Comparison of ENCODE assay signal across 18 cellular contexts in the genomic region with DNA sequence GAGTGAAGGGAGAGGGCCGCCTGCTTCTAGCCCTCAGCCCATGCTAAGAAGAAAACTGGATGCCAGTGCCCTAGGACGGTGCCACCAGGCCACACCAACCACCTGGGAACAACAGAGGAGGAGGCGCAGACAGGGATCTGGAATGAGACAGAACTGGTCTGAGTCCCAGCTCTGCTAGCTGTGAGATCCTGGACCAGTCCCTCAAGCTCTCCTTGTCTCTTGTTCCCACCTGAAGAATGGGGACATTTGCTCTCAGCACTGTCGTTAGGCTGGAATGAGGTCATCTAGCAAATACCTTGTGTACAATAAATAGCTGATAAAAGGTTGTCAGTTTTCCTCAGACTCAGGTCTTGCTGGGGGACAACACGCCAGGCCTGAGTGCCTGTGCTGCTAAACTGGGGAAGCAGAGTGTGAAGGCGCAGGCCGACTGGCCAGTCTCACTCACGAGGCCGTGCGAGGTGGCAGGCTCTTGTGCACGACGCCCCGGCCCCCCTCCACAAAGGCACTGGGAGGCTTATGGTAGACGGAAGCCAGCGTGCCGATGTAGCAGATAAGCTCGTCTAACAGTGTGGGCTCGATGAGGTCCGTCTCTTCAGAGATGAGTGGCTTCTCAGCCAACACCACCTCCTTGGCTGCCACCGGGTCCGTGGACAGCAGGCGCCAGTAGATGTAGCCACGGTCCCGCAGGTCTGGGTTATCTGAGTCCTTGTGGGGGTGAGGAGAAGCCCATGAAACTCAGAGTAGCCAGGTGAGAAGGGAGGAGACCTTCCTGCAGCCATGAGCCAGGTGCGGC. TPM values are rescaled to one million over a fixed set of nuclear protein-coding genes. Genes with fewer than 3 reads are reported as not detected.
DNase-seq lines count a peak whose midpoint lies in the region; ATAC-seq and TF ChIP-seq lines count a peak whose summit lies in the region.
"Had no signal": no experiment of that assay in that cellular context is flagged by ENCODE, and none has a peak within 500 bp of the region (broad histone marks: within the 10 kb centered on the region; RNA-seq: fewer than 3 reads in every experiment).

No MANE protein-coding gene starts in this region.

- H3K9ac ChIP-seq in mammary epithelial cell (ENCODE audit: insufficient read depth, low read length) (no peak overlapping the region), neuronal stem cell (ENCODE audit: low read depth, low read length, poor library complexity) (no peak overlapping the region), H9 (ENCODE audit: extremely low read depth, insufficient read length, low read length) (no peak overlapping the region)

- H4K5ac ChIP-seq in H9 (ENCODE audit: insufficient read length, low read depth, low read length), result no peak overlapping the region

- no peaks in the 10 kb centered on the region for H3K9me3 ChIP-seq in breast epithelium
- no peaks in the 10 kb centered on the region for H3K9me3 ChIP-seq in mammary epithelial cell (replicated peaks; ENCODE audit: insufficient read depth, low read length)
- H3K9me3 ChIP-seq in neuronal stem cell (replicated peaks in 1 of 2; ENCODE audit: control insufficient read depth in 2 of 2, insufficient read depth in 1 of 2, low read depth in 1 of 2, low read length in 2 of 2), result peaks cover 0 to 2% of the 10 kb centered on the region in 2 donors
- H3K9me3 ChIP-seq in H9 (ENCODE audit: control insufficient read depth, low read depth, low read length), result no peaks in the 10 kb centered on the region

- no peaks in the 10 kb centered on the region for H3K23me2 ChIP-seq in H9 (ENCODE audit: insufficient read length, low read depth, low read length, poor library complexity, severe bottlenecking)

- H3K4ac ChIP-seq in neuronal stem cell (ENCODE audit: low read length), result no peak overlapping the region
- no peak overlapping the region for H3K4ac ChIP-seq in H9 (ENCODE audit: low read depth, low read length)

- TF ChIP-seq CTCF in breast epithelium (IDR thresholded peaks at IDR 0.05), result no peak
- no peak for TF ChIP-seq CTCF in mammary epithelial cell (conservative IDR thresholded peaks at IDR 0.05 in 1 of 2, IDR thresholded peaks at IDR 0.05 in 1 of 2; ENCODE audit: extremely low read depth in 1 of 2, insufficient read depth in 1 of 2, low read depth in 1 of 2, low read length in 2 of 2)
- no peak for TF ChIP-seq CTCF in C4-2B (conservative IDR thresholded peaks at IDR 0.05)
- no peak for TF ChIP-seq CTCF in H9 (conservative IDR thresholded peaks at IDR 0.05)

- H3K18ac ChIP-seq in neuronal stem cell (ENCODE audit: low read length) (no peak overlapping the region), H9 (ENCODE audit: insufficient read length, low read depth, low read length) (no peak overlapping the region)

- dilution Hi-C loops in mammary epithelial cell (cut with HindIII; ENCODE audit: low sequenced_read_pairs), result no loop called here

- TF ChIP-seq POLR2A in breast epithelium (IDR thresholded peaks at IDR 0.05), result no peak

- intact Hi-C loops in breast epithelium (cut with DNase I; ENCODE audit: low total_unique reads) (no loop called here), mammary epithelial cell (cut with micrococcal nuclease) (no loop called here)

- in situ Hi-C loops in mammary epithelial cell (cut with MboI; ENCODE audit: low sequenced_read_pairs in 2 of 2), result no loop called here

- peaks cover 4% of the 10 kb centered on the region for H3K79me1 ChIP-seq in neuronal stem cell (ENCODE audit: low read depth, low read length)
- no peaks in the 10 kb centered on the region for H3K79me1 ChIP-seq in H9 (ENCODE audit: insufficient read depth, low read depth, low read length, poor library complexity, severe bottlenecking)

- H3K14ac ChIP-seq in neuronal stem cell (ENCODE audit: low read length) (peak overlapping the region; percentile 21), H9 (ENCODE audit: insufficient read depth, low read length) (no peak overlapping the region)

- no peak overlapping the region for H2AFZ ChIP-seq in mammary epithelial cell (ENCODE audit: low read depth, low read length)
- H2AFZ ChIP-seq in neuronal stem cell (ENCODE audit: low read length), result no peak overlapping the region
- no peak overlapping the region for H2AFZ ChIP-seq in H9 (ENCODE audit: low read length)

- ATAC-seq in stimulated activated naive B cell treated with anti-CD40 and anti-IgM and Interleukin-4, amounts not matched to agents 10 μg/mL and 1 μg/mL and 100 μg/mL, for 72 hours (replicated peaks), result no peak
- ATAC-seq: GM12878, HCT116 had no signal

- H3K27me3 Mint-ChIP-seq in stimulated activated naive B cell treated with anti-CD40 and anti-IgM and Interleukin-4, amounts not matched to agents 10 μg/mL and 1 μg/mL and 100 μg/mL, for 72 hours, result no peaks in the 10 kb centered on the region
- no peaks in the 10 kb centered on the region for H3K27me3 Mint-ChIP-seq in H9 (ENCODE audit: low read depth)
- H3K27me3 Mint-ChIP-seq: CD4-positive, alpha-beta T cell; IgD-negative memory B cell had no signal

- no peak overlapping the region for H2BK15ac ChIP-seq in neuronal stem cell (ENCODE audit: low read length)
- no peak overlapping the region for H2BK15ac ChIP-seq in H9 (ENCODE audit: low read depth, low read length)

- H2BK12ac ChIP-seq in neuronal stem cell (ENCODE audit: low read length) (no peak overlapping the region), H9 (ENCODE audit: insufficient read length, low read depth, low read length) (no peak overlapping the region)

- H3K4me1 ChIP-seq in breast epithelium (peaks cover 0 to 22% of the 10 kb centered on the region in 2 donors), mammary epithelial cell (ENCODE audit: insufficient read depth, low read length) (peaks cover 47% of the 10 kb centered on the region), neuronal stem cell (ENCODE audit: control insufficient read depth in 2 of 2, insufficient read depth in 1 of 2, low read depth in 1 of 2, low read length in 2 of 2) (peaks cover 0 to 5% of the 10 kb centered on the region in 2 donors), H9 (ENCODE audit: insufficient read depth, low read length) (no peaks in the 10 kb centered on the region)

- no peak overlapping the region for H3T11ph ChIP-seq in H9 (ENCODE audit: low read length)

- H4K8ac ChIP-seq in neuronal stem cell (ENCODE audit: low read depth, low read length) (no peak overlapping the region), H9 (replicated peaks; ENCODE audit: insufficient read length, low read depth, low read length) (no peak overlapping the region)

- H3K4me3 ChIP-seq in breast epithelium (no peak overlapping the region), mammary epithelial cell (replicated peaks in 1 of 3; ENCODE audit: insufficient read depth in 1 of 3, low read depth in 2 of 3, low read length in 3 of 3) (no peak overlapping the region), neuronal stem cell (ENCODE audit: low read length in 2 of 2) (no peak overlapping the region)
- H3K4me3 ChIP-seq: GM12878 had no signal

- no peak for DNase-seq in breast epithelium (ENCODE audit: low spot score in 2 of 2)
- DNase-seq in mammary epithelial cell, result no peak
- DNase-seq in neuronal stem cell (ENCODE audit: low spot score), result no peak
- DNase-seq in stimulated activated naive B cell treated with anti-CD40 and anti-IgM and Interleukin-4, amounts not matched to agents 10 μg/mL and 1 μg/mL and 100 μg/mL, for 72 hours, result no peak
- DNase-seq in H9, result no peak
- no peak for DNase-seq in occipital lobe (lab: John Stamatoyannopoulos, UW)
- DNase-seq: Calu3; CD4-positive, alpha-beta T cell; DMS 273 treated with DMSO at 0.1 percent for 48 hours; DMS79; KG1 had no signal

- H2BK20ac ChIP-seq in H9 (ENCODE audit: low read depth, low read length, poor library complexity, severe bottlenecking), result no peak overlapping the region

- H3K56ac ChIP-seq in H9 (ENCODE audit: insufficient read length, low read depth, low read length), result no peak overlapping the region

- no peak overlapping the region for H2BK120ac ChIP-seq in neuronal stem cell (ENCODE audit: low read depth, low read length)
- H2BK120ac ChIP-seq in H9 (ENCODE audit: low read depth, low read length, poor library complexity, severe bottlenecking), result no peak overlapping the region

- H3K36me3 ChIP-seq in breast epithelium (no peaks in the 10 kb centered on the region), mammary epithelial cell (ENCODE audit: insufficient read depth, low read length) (peaks cover 20% of the 10 kb centered on the region), neuronal stem cell (replicated peaks in 1 of 2; ENCODE audit: control insufficient read depth in 2 of 2, insufficient read depth in 2 of 2, low read length in 2 of 2) (peaks cover 58 to 93% of the 10 kb centered on the region in 2 donors)

- no peak overlapping the region for H2AK5ac ChIP-seq in neuronal stem cell (ENCODE audit: low read depth, low read length)
- no peak overlapping the region for H2AK5ac ChIP-seq in H9 (ENCODE audit: insufficient read length, low read length)

- no TSS peak for BruUV-seq in mammary epithelial cell (replicated peaks; lab: Mats Ljungman, UMichigan)

- H3K9me3 Mint-ChIP-seq in stimulated activated naive B cell treated with anti-CD40 and anti-IgM and Interleukin-4, amounts not matched to agents 10 μg/mL and 1 μg/mL and 100 μg/mL, for 72 hours, result no peaks in the 10 kb centered on the region
- H3K9me3 Mint-ChIP-seq in H9, result no peaks in the 10 kb centered on the region
- H3K9me3 Mint-ChIP-seq: CD4-positive, alpha-beta T cell; IgD-negative memory B cell had no signal

- H3K79me2 ChIP-seq in mammary epithelial cell (ENCODE audit: insufficient read depth, low read length) (no peaks in the 10 kb centered on the region), H9 (ENCODE audit: insufficient read depth, low read length) (no peaks in the 10 kb centered on the region)

- H3K4me2 ChIP-seq in mammary epithelial cell (ENCODE audit: insufficient read depth, low read depth, low read length) (no peak overlapping the region), neuronal stem cell (ENCODE audit: insufficient read depth, low read length, poor library complexity, severe bottlenecking) (no peak overlapping the region), H9 (ENCODE audit: insufficient read depth, insufficient read length, low read length) (no peak overlapping the region)

- peaks cover 18% of the 10 kb centered on the region in 2 donors for H3K4me1 Mint-ChIP-seq in stimulated activated naive B cell treated with anti-CD40 and anti-IgM and Interleukin-4, amounts not matched to agents 10 μg/mL and 1 μg/mL and 100 μg/mL, for 72 hours
- H3K4me1 Mint-ChIP-seq in H9, result no peaks in the 10 kb centered on the region
- H3K4me1 Mint-ChIP-seq: IgD-negative memory B cell had no signal

- peaks cover 60 to 75% of the 10 kb centered on the region in 2 donors for H3K36me3 Mint-ChIP-seq in stimulated activated naive B cell treated with anti-CD40 and anti-IgM and Interleukin-4, amounts not matched to agents 10 μg/mL and 1 μg/mL and 100 μg/mL, for 72 hours
- H3K36me3 Mint-ChIP-seq in H9 (ENCODE audit: insufficient read depth in 1 of 3, low read depth in 3 of 3), result peaks cover 30 to 85% (median 50%) of the 10 kb centered on the region in 3 experiments; a peak in 6 of 7 replicates

- peak overlapping the region; percentile 66 to 70 for H3K27ac ChIP-seq in breast epithelium
- H3K27ac ChIP-seq in mammary epithelial cell (ENCODE audit: insufficient read depth, low read depth, low read length), result no peak overlapping the region
- peak overlapping the region; percentile 91 for H3K27ac ChIP-seq in C4-2B
- H3K27ac ChIP-seq in neuronal stem cell (replicated peaks; ENCODE audit: low read length), result no peak overlapping the region
- no peak overlapping the region for H3K27ac ChIP-seq in H9 (ENCODE audit: insufficient read length, low read depth, low read length)
- H3K27ac ChIP-seq: 22Rv1 had no signal

- H3K4me3 Mint-ChIP-seq in stimulated activated naive B cell treated with anti-CD40 and anti-IgM and Interleukin-4, amounts not matched to agents 10 μg/mL and 1 μg/mL and 100 μg/mL, for 72 hours, result no peak overlapping the region
- H3K4me3 Mint-ChIP-seq in H9, result no peak overlapping the region
- H3K4me3 Mint-ChIP-seq: CD4-positive, alpha-beta T cell; IgD-negative memory B cell had no signal

- H2BK5ac ChIP-seq in neuronal stem cell (ENCODE audit: low read length) (no peak overlapping the region), H9 (ENCODE audit: insufficient read length, low read length) (no peak overlapping the region)

- over 99% methylated on average over 16 of the region's 25 CpGs for WGBS in mammary epithelial cell (ENCODE audit: low coverage, missing lambda C conversion rate)
- WGBS in neuronal stem cell (ENCODE audit: extremely low coverage in 2 of 2, insufficient read length in 2 of 2, insufficient replicate concordance in 1 of 2), 2 donors, result no CpG with 5 or more reads among the region's 25 CpGs
- WGBS in H9 (ENCODE audit: extremely low coverage, insufficient read length, low lambda C conversion rate), result no CpG with 5 or more reads among the region's 25 CpGs

- no peaks in the 10 kb centered on the region for H3K27me3 ChIP-seq in breast epithelium
- no peaks in the 10 kb centered on the region for H3K27me3 ChIP-seq in mammary epithelial cell (ENCODE audit: insufficient read depth, low read length)
- no peaks in the 10 kb centered on the region for H3K27me3 ChIP-seq in neuronal stem cell (ENCODE audit: control insufficient read depth in 3 of 3, insufficient read depth in 3 of 3, low read depth in 1 of 3, low read length in 3 of 3)
- no peaks in the 10 kb centered on the region for H3K27me3 ChIP-seq in H9 (ENCODE audit: insufficient read depth, low read length)

- peak overlapping the region; percentile 5 for H3K27ac Mint-ChIP-seq in stimulated activated naive B cell treated with anti-CD40 and anti-IgM and Interleukin-4, amounts not matched to agents 10 μg/mL and 1 μg/mL and 100 μg/mL, for 72 hours
- H3K27ac Mint-ChIP-seq in H9, result no peak overlapping the region
- H3K27ac Mint-ChIP-seq: CD4-positive, alpha-beta T cell had no signal

- H3K23ac ChIP-seq in neuronal stem cell (ENCODE audit: low read depth, low read length, poor library complexity) (no peak overlapping the region), H9 (ENCODE audit: insufficient read length, low read depth, low read length) (no peak overlapping the region)

- H4K91ac ChIP-seq in neuronal stem cell (ENCODE audit: low read depth, low read length, poor library complexity) (no peak overlapping the region), H9 (ENCODE audit: insufficient read length, low read depth, low read length) (no peak overlapping the region)

- H4K20me1 ChIP-seq in mammary epithelial cell (ENCODE audit: insufficient read depth, low read length), result peaks cover 6% of the 10 kb centered on the region
- H4K20me1 ChIP-seq in H9 (ENCODE audit: control insufficient read depth, insufficient read depth, insufficient read length), result no peaks in the 10 kb centered on the region

- CTCF ChIA-PET in mammary epithelial cell (lab: Charles Lee; ENCODE audit: low non-redundant PET), result no interaction called here

RNA-seq across cellular contexts. Expression of gene RASL10A, which starts 25.8 kb away (rescaled TPM):
- total RNA-seq in breast epithelium, result 1 to 10 TPM; 2.7 to 4.7 (median 4.3) TPM
- under 1 TPM in 1 of 2 donors, not detected in 1; 0.66 TPM for total RNA-seq in mammary epithelial cell
- not detected for polyA plus RNA-seq in mammary epithelial cell
- not detected for polyA minus RNA-seq in mammary epithelial cell
- polyA plus RNA-seq in neuronal stem cell (2013, experiment 1 of 2), result 0.56 TPM
- 0.53 TPM for polyA plus RNA-seq in neuronal stem cell (2013, experiment 2 of 2)
- 0.90 and 0.92 TPM in 2 replicates for total RNA-seq in H9 (2021)
- 15.0 TPM for total RNA-seq in occipital lobe
- total RNA-seq: A673, H4 had no signal
- polyA plus RNA-seq: IgD-negative memory B cell had no signal

RNA-seq across cellular contexts. Expression of gene GAS2L1, which starts 34.8 kb away (rescaled TPM):
- 10 to 100 TPM; 12.2 to 19.3 (median 15.7) TPM for total RNA-seq in breast epithelium
- 10 to 100 TPM; 15.8 to 29.7 TPM for total RNA-seq in mammary epithelial cell
- 27.6 TPM for polyA plus RNA-seq in mammary epithelial cell
- 7.9 TPM for polyA minus RNA-seq in mammary epithelial cell
- 7.7 TPM for polyA plus RNA-seq in neuronal stem cell (2013, experiment 1 of 2)
- polyA plus RNA-seq in neuronal stem cell (2013, experiment 2 of 2), result 7.4 TPM
- 8.0 and 8.1 TPM in 2 replicates for total RNA-seq in H9 (2021)
- total RNA-seq in occipital lobe, result 7.3 TPM

RNA-seq across cellular contexts. Expression of gene AP1B1, which starts 47.1 kb away (rescaled TPM):
- 10 to 100 TPM; 55.7 to 58.7 (median 58.2) TPM for total RNA-seq in breast epithelium
- total RNA-seq in mammary epithelial cell, result 10 to 100 TPM; 68.8 to 87.5 TPM
- 94.0 TPM for polyA plus RNA-seq in mammary epithelial cell
- 285 TPM for polyA minus RNA-seq in mammary epithelial cell
- 25.9 TPM for polyA plus RNA-seq in neuronal stem cell (2013, experiment 1 of 2)
- 25.4 TPM for polyA plus RNA-seq in neuronal stem cell (2013, experiment 2 of 2)
- total RNA-seq in H9 (2021), result 64.0 and 67.4 TPM in 2 replicates
- 37.1 TPM for total RNA-seq in occipital lobe

Comparison
In these comparisons a context has a peak if more than half of its experiments do, and no peak if none do; other contexts are left out.
1. H3K27ac ChIP-seq: peak in breast epithelium (2 of 2) and C4-2B (single experiment); none in mammary epithelial cell (single experiment), neuronal stem cell (single experiment) and H9 (single experiment).